25 cellular contexts compared by ENCODE assay signal in genomic region chr3:174756200-174756829, GRCh38.
"Had no signal": no experiment of that assay in that cellular context is flagged by ENCODE, and none has a peak within 500 bp of the region (broad histone marks: within the 10 kb centered on the region; RNA-seq: fewer than 3 reads in every experiment).

No MANE protein-coding gene starts in this region.

- ATAC-seq: activated CD8-positive, alpha-beta T cell treated with anti-CD3 and anti-CD28 coated beads, Interleukin-2, amount 10 ng/mL, durations not matched to agents 7 days and 5 days; K562; WTC11 had no signal

- H3K27me3 ChIP-seq: adrenal gland had no signal

- DNase-seq: activated CD4-positive, alpha-beta T cell treated with anti-CD3 and anti-CD28 coated beads for 48 hours; activated CD4-positive, alpha-beta T cell treated with anti-CD3 and anti-CD28 coated beads, Interleukin-2, amount 50 U/mL, for 4 hours; activated CD4-positive, CD25-positive, alpha-beta regulatory T cell treated with anti-CD3 and anti-CD28 coated beads, Interleukin-2, amount 50 U/mL, for 72 hours; activated CD8-positive, alpha-beta memory T cell treated with anti-CD3 and anti-CD28 coated beads, Interleukin-2, amount 50 U/mL, for 48 hours; activated CD8-positive, alpha-beta T cell treated with anti-CD3 and anti-CD28 coated beads, Interleukin-2, amount 10 ng/mL, durations not matched to agents 7 days and 5 days; activated naive CD4-positive, alpha-beta T cell treated with anti-CD3 and anti-CD28 coated beads, Interleukin-2, amount 50 U/mL, for 16 hours; activated naive CD8-positive, alpha-beta T cell treated with anti-CD3 and anti-CD28 coated beads, Interleukin-2, amount 10 ng/mL, durations not matched to agents 7 days and 5 days; activated T-cell treated with anti-CD3 and anti-CD28 coated beads, Interleukin-2, amount 50 U/mL, for 1 hour; adrenal gland; anterior cingulate cortex; caudate nucleus; Karpas-422; NCI-H1048; NCI-H1417 treated with DMSO at 0.1 percent for 48 hours; NCI-H187; NCI-H2171; NCI-H446 treated with DMSO at 0.1 percent for 48 hours; NCI-H524 treated with DMSO at 0.1 percent for 48 hours; NCI-H774; NK-92 treated with Interleukin-12 subunit alpha and Interleukin-12 subunit beta, amount 100 ng/mL, for 24 hours; SIG-M5 had no signal

- H3K36me3 ChIP-seq: adrenal gland had no signal

- H3K4me1 Mint-ChIP-seq: activated naive CD8-positive, alpha-beta T cell treated with anti-CD3 and anti-CD28 coated beads, Interleukin-2, amount 10 ng/mL, durations not matched to agents 7 days and 5 days; WTC11 had no signal

- H3K4me1 ChIP-seq: adrenal gland had no signal

- H3K27ac Mint-ChIP-seq: activated CD8-positive, alpha-beta T cell treated with anti-CD3 and anti-CD28 coated beads, Interleukin-2, amount 10 ng/mL, durations not matched to agents 7 days and 5 days; activated naive CD8-positive, alpha-beta T cell treated with anti-CD3 and anti-CD28 coated beads, Interleukin-2, amount 10 ng/mL, durations not matched to agents 7 days and 5 days; T-helper 1 cell treated with Interleukin-12 subunit alpha and Interleukin-12 subunit beta and Interleukin-4 antibody, amounts not matched to agents 30 μg/mL and 1 μg/mL, for 36 hours; WTC11 had no signal

- H3K27ac ChIP-seq: adrenal gland, SK-N-MC had no signal

- H3K4me3 Mint-ChIP-seq: activated CD8-positive, alpha-beta T cell treated with anti-CD3 and anti-CD28 coated beads, Interleukin-2, amount 10 ng/mL, durations not matched to agents 7 days and 5 days; activated naive CD8-positive, alpha-beta T cell treated with anti-CD3 and anti-CD28 coated beads, Interleukin-2, amount 10 ng/mL, durations not matched to agents 7 days and 5 days; T-helper 1 cell treated with Interleukin-12 subunit alpha and Interleukin-12 subunit beta and Interleukin-4 antibody, amounts not matched to agents 30 μg/mL and 1 μg/mL, for 36 hours; WTC11 had no signal

- H3K27me3 Mint-ChIP-seq: activated naive CD8-positive, alpha-beta T cell treated with anti-CD3 and anti-CD28 coated beads, Interleukin-2, amount 10 ng/mL, durations not matched to agents 7 days and 5 days had no signal

- H3K36me3 Mint-ChIP-seq: activated naive CD8-positive, alpha-beta T cell treated with anti-CD3 and anti-CD28 coated beads, Interleukin-2, amount 10 ng/mL, durations not matched to agents 7 days and 5 days had no signal

- H3K9me3 ChIP-seq: adrenal gland had no signal

- H3K4me3 ChIP-seq: adrenal gland, K562, SK-N-MC had no signal
